27 cellular contexts compared by ENCODE assay signal in genomic region chr11:43686207-43686606, GRCh38. TPM values are rescaled to one million over a fixed set of nuclear protein-coding genes. Genes with fewer than 3 reads are reported as not detected.
A peak's percentile ranks its signal among the peaks of the same experiment; 100 is the strongest.
DNase-seq lines count a peak whose midpoint lies in the region; ATAC-seq, FAIRE-seq and TF ChIP-seq lines count a peak whose summit lies in the region.
"Had no signal": no experiment of that assay in that cellular context is flagged by ENCODE, and none has a peak within 500 bp of the region (broad histone marks: within the 10 kb centered on the region; RNA-seq: fewer than 3 reads in every experiment).

No MANE protein-coding gene starts in this region.

- H3K36me3 ChIP-seq in DND-41 (ENCODE audit: insufficient read depth, low read length) (peaks cover 40% of the 10 kb centered on the region), Loucy (ENCODE audit: insufficient read depth, low read length) (no peaks in the 10 kb centered on the region), mesodermal cell (ENCODE audit: control insufficient read depth, insufficient read depth, low read length) (peaks cover 41% of the 10 kb centered on the region)
- H3K36me3 ChIP-seq in CD8-positive, alpha-beta memory T cell (ENCODE audit: insufficient read depth, low read length) = no peaks in the 10 kb centered on the region
- H3K36me3 ChIP-seq: neural progenitor cell had no signal

- no peak for ATAC-seq in DND-41 (ENCODE audit: insufficient read depth, low read depth)
- ATAC-seq: activated CD8-positive, alpha-beta memory T cell treated with anti-CD3 and anti-CD28 coated beads, Interleukin-2, amount 10 ng/mL, durations not matched to agents 7 days and 5 days; body of pancreas; psoas muscle; stimulated activated naive B cell treated with anti-CD40 and anti-IgM and Interleukin-4, amounts not matched to agents 10 μg/mL and 1 μg/mL and 100 μg/mL, for 72 hours had no signal

- no peaks in the 10 kb centered on the region for H3K27me3 Mint-ChIP-seq in CD8-positive, alpha-beta memory T cell
- H3K27me3 Mint-ChIP-seq: activated CD4-positive, alpha-beta T cell treated with anti-CD3 and anti-CD28 coated beads, Interleukin-2, amount 10 ng/mL, durations not matched to agents 7 days and 5 days; activated CD8-positive, alpha-beta memory T cell treated with anti-CD3 and anti-CD28 coated beads, Interleukin-2, amount 10 ng/mL, durations not matched to agents 7 days and 5 days; activated naive CD8-positive, alpha-beta T cell treated with anti-CD3 and anti-CD28 coated beads, Interleukin-2, amount 10 ng/mL, durations not matched to agents 7 days and 5 days; stimulated activated naive B cell treated with anti-CD40 and anti-IgM and Interleukin-4, amounts not matched to agents 10 μg/mL and 1 μg/mL and 100 μg/mL, for 72 hours had no signal

- CTCF ChIA-PET in CD8-positive, alpha-beta memory T cell (lab: Charles Lee) = no interaction called here

- H3K9me3 Mint-ChIP-seq in CD8-positive, alpha-beta memory T cell = no peaks in the 10 kb centered on the region
- H3K9me3 Mint-ChIP-seq: activated CD4-positive, alpha-beta T cell treated with anti-CD3 and anti-CD28 coated beads, Interleukin-2, amount 10 ng/mL, durations not matched to agents 7 days and 5 days; HFFc6 had no signal

- no peaks in the 10 kb centered on the region for H3K9me2 ChIP-seq in Loucy (replicated peaks; ENCODE audit: low read depth, low read length)

- H3K9ac ChIP-seq in DND-41 (ENCODE audit: low read depth, low read length) (no peak overlapping the region), Loucy (ENCODE audit: low read depth, low read length, poor library complexity, severe bottlenecking) (no peak overlapping the region)
- H3K9ac ChIP-seq: KMS-11, neural progenitor cell had no signal

- H3K4me3 ChIP-seq in DND-41 (ENCODE audit: low read depth in 1 of 2, low read length in 2 of 2) (no peak overlapping the region), Loucy (ENCODE audit: low read length, poor library complexity, severe bottlenecking) (no peak overlapping the region), mesodermal cell (ENCODE audit: extremely low read depth, insufficient read depth, low read length, poor library complexity, severe bottlenecking) (no peak overlapping the region)
- no peak overlapping the region for H3K4me3 ChIP-seq in CD8-positive, alpha-beta memory T cell (ENCODE audit: low read length)
- H3K4me3 ChIP-seq: body of pancreas, neural progenitor cell, psoas muscle had no signal

- WGBS in mesodermal cell (ENCODE audit: insufficient coverage in 2 of 2), 2 experiments = 85 to 92% methylated on average over 4 of the region's 5 CpGs

- no peak for DNase-seq in DND-41
- DNase-seq in dermis blood vessel endothelial cell = peak; percentile 81
- no peak for DNase-seq in pons (ENCODE audit: low spot score)
- no peak for DNase-seq in CD8-positive, alpha-beta memory T cell
- no peak for DNase-seq in GM19239 (ENCODE audit: insufficient read length, low spot score)
- DNase-seq in LoVo (ENCODE audit: low spot score) = no peak
- DNase-seq: activated CD4-positive, alpha-beta T cell treated with anti-CD3 and anti-CD28 coated beads, Interleukin-2, amount 10 ng/mL, durations not matched to agents 7 days and 5 days; activated CD8-positive, alpha-beta memory T cell treated with anti-CD3 and anti-CD28 coated beads, Interleukin-2, amount 10 ng/mL, durations not matched to agents 7 days and 5 days; activated naive CD8-positive, alpha-beta T cell treated with anti-CD3 and anti-CD28 coated beads, Interleukin-2, amount 10 ng/mL, durations not matched to agents 7 days and 5 days; body of pancreas; GDM1; head of caudate nucleus; HFFc6; NCI-H1092; NCI-H1930; NCI-H226; NCI-H82; psoas muscle; SHP77; small intestine; stimulated activated naive B cell treated with anti-CD40 and anti-IgM and Interleukin-4, amounts not matched to agents 10 μg/mL and 1 μg/mL and 100 μg/mL, for 72 hours; T-helper 1 cell had no signal

- H3K27ac ChIP-seq in DND-41 (ENCODE audit: low read length) (no peak overlapping the region), mesodermal cell (ENCODE audit: low read depth, low read length, severe bottlenecking) (peak overlapping the region; percentile 68)
- H3K27ac ChIP-seq in CD8-positive, alpha-beta memory T cell (ENCODE audit: low read depth, low read length) = no peak overlapping the region
- H3K27ac ChIP-seq: body of pancreas, KMS-11, neural progenitor cell had no signal

- peaks cover 98% of the 10 kb centered on the region for H3K79me2 ChIP-seq in DND-41 (ENCODE audit: insufficient read depth, low read length)
- H3K79me2 ChIP-seq in Loucy (ENCODE audit: insufficient read depth, low read length) = peaks cover 47% of the 10 kb centered on the region

- H3K27me3 ChIP-seq in DND-41 (ENCODE audit: insufficient read depth, low read length, poor library complexity) (no peaks in the 10 kb centered on the region), Loucy (ENCODE audit: insufficient read depth, low read length, poor library complexity, severe bottlenecking) (no peaks in the 10 kb centered on the region)
- no peaks in the 10 kb centered on the region for H3K27me3 ChIP-seq in CD8-positive, alpha-beta memory T cell (ENCODE audit: insufficient read depth, low read length, poor library complexity, severe bottlenecking)
- H3K27me3 ChIP-seq: body of pancreas, neural progenitor cell had no signal

- H3K4me3 Mint-ChIP-seq in CD8-positive, alpha-beta memory T cell = no peak overlapping the region
- H3K4me3 Mint-ChIP-seq: activated CD4-positive, alpha-beta T cell treated with anti-CD3 and anti-CD28 coated beads, Interleukin-2, amount 10 ng/mL, durations not matched to agents 7 days and 5 days; activated CD8-positive, alpha-beta memory T cell treated with anti-CD3 and anti-CD28 coated beads, Interleukin-2, amount 10 ng/mL, durations not matched to agents 7 days and 5 days; activated naive CD8-positive, alpha-beta T cell treated with anti-CD3 and anti-CD28 coated beads, Interleukin-2, amount 10 ng/mL, durations not matched to agents 7 days and 5 days; HFFc6; neural progenitor cell; stimulated activated naive B cell treated with anti-CD40 and anti-IgM and Interleukin-4, amounts not matched to agents 10 μg/mL and 1 μg/mL and 100 μg/mL, for 72 hours had no signal

- H3F3A ChIP-seq in Loucy (ENCODE audit: low read depth) = no peaks in the 10 kb centered on the region; the same call in 1 of the 2 replicates

- TF ChIP-seq CTCF in DND-41 (IDR thresholded peaks at IDR 0.05; ENCODE audit: borderline replicate concordance, extremely low read depth, low read length, poor library complexity, severe bottlenecking) (no peak), Loucy (conservative IDR thresholded peaks at IDR 0.05; ENCODE audit: low read length) (no peak)

- POLR2A ChIA-PET in CD8-positive, alpha-beta memory T cell (lab: Charles Lee) = no interaction called here

- H3K4me1 ChIP-seq in DND-41 (ENCODE audit: insufficient read depth, low read length) (peaks cover 50% of the 10 kb centered on the region), Loucy (ENCODE audit: insufficient read depth, low read length, poor library complexity, severe bottlenecking) (peaks cover 56% of the 10 kb centered on the region), mesodermal cell (ENCODE audit: control insufficient read depth, insufficient read depth, low read length, poor library complexity, severe bottlenecking) (peaks cover 26% of the 10 kb centered on the region)
- peaks cover 13% of the 10 kb centered on the region for H3K4me1 ChIP-seq in CD8-positive, alpha-beta memory T cell (ENCODE audit: insufficient read depth, low read length)

- no peak for FAIRE-seq in GM19239 (lab: Jason Lieb, UNC)
- FAIRE-seq: colon, small intestine had no signal

- H2AFZ ChIP-seq in DND-41 (ENCODE audit: low read depth, low read length) (no peak overlapping the region), Loucy (ENCODE audit: low read length) (no peak overlapping the region)
- H2AFZ ChIP-seq: neural progenitor cell had no signal

- peaks cover 11 to 28% (median 13%) of the 10 kb centered on the region in 3 donors for H3K36me3 Mint-ChIP-seq in CD8-positive, alpha-beta memory T cell

- H3K4me2 ChIP-seq in DND-41 (ENCODE audit: insufficient read depth, low read length) = peak overlapping the region; percentile 18; the same call in 1 of the 2 replicates
- peak overlapping the region; percentile 78 for H3K4me2 ChIP-seq in Loucy (ENCODE audit: low read depth, low read length, poor library complexity, severe bottlenecking)
- H3K4me2 ChIP-seq: KMS-11, neural progenitor cell had no signal

- peaks cover 29 to 55% (median 31%) of the 10 kb centered on the region in 3 donors for H3K4me1 Mint-ChIP-seq in CD8-positive, alpha-beta memory T cell

- peak overlapping the region in 1 of 8 donors; percentile 59 for H3K27ac Mint-ChIP-seq in CD8-positive, alpha-beta memory T cell
- H3K27ac Mint-ChIP-seq: activated CD4-positive, alpha-beta T cell treated with anti-CD3 and anti-CD28 coated beads, Interleukin-2, amount 10 ng/mL, durations not matched to agents 7 days and 5 days; activated naive CD8-positive, alpha-beta T cell treated with anti-CD3 and anti-CD28 coated beads, Interleukin-2, amount 10 ng/mL, durations not matched to agents 7 days and 5 days; HFFc6; neural progenitor cell; stimulated activated naive B cell treated with anti-CD40 and anti-IgM and Interleukin-4, amounts not matched to agents 10 μg/mL and 1 μg/mL and 100 μg/mL, for 72 hours had no signal

- H3K9me3 ChIP-seq in DND-41 (ENCODE audit: insufficient read depth, low read length, severe bottlenecking) (no peaks in the 10 kb centered on the region), Loucy (ENCODE audit: insufficient read depth, low read depth, low read length) (no peaks in the 10 kb centered on the region), mesodermal cell (ENCODE audit: control insufficient read depth, low read length) (no peaks in the 10 kb centered on the region)
- H3K9me3 ChIP-seq in CD8-positive, alpha-beta memory T cell (ENCODE audit: low read length) = no peaks in the 10 kb centered on the region
- H3K9me3 ChIP-seq: body of pancreas, psoas muscle had no signal

- peaks cover 38% of the 10 kb centered on the region; the same call in 1 of the 2 replicates for H4K20me1 ChIP-seq in DND-41 (ENCODE audit: insufficient read depth, low read length)
- peaks cover 8% of the 10 kb centered on the region for H4K20me1 ChIP-seq in Loucy (ENCODE audit: insufficient read depth, low read length, poor library complexity, severe bottlenecking)

RNA-seq across cellular contexts. Expression of gene HSD17B12, which starts 5.7 kb away (rescaled TPM):
- total RNA-seq in dermis blood vessel endothelial cell = 80.5 and 159 TPM in 2 replicates
- 147 TPM for polyA plus RNA-seq in mesodermal cell (2013, experiment 1 of 2)
- polyA plus RNA-seq in mesodermal cell (2013, experiment 2 of 2) = 147 TPM
- 10 to 100 TPM; 32.3 to 37.1 TPM for total RNA-seq in CD8-positive, alpha-beta memory T cell
- polyA plus RNA-seq in CD8-positive, alpha-beta memory T cell = 26.3 TPM
